In the genomic region with DNA sequence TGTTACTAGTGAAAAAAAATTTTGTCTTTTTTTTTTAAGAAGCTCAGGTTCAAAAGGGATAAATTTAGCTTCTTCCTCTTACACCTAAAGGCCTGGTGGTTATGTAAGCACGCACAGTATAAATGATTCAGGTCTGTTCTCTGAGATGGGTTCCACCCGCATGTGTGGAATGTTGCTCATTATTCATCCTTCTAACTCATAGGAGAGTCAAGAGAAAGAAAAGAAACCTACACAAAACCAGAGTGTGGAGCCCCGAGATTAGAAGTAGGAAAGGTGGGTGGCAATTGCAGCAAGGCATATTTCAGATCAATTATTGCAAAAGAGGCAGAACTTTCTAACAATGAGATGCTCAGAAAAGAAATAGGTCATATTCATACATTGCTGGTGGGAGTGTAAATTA, we compare ENCODE assay signal across 32 cellular contexts. TPM values are rescaled to one million over a fixed set of nuclear protein-coding genes. Genes with fewer than 3 reads are reported as not detected.
"Had no signal": no experiment of that assay in that cellular context is flagged by ENCODE, and none has a peak within 500 bp of the region (broad histone marks: within the 10 kb centered on the region; RNA-seq: fewer than 3 reads in every experiment).

No MANE protein-coding gene starts in this region.

- H3K4me3 ChIP-seq: heart left ventricle, left lung, lower lobe of right lung, right lobe of liver, thoracic aorta, upper lobe of left lung had no signal

- H3K9me3 Mint-ChIP-seq: activated naive CD4-positive, alpha-beta T cell treated with anti-CD3 and anti-CD28 coated beads, Interleukin-2, amount 50 U/mL, for 72 hours; activated T-cell treated with anti-CD3 and anti-CD28 coated beads, Interleukin-2, amount 50 U/mL, for 72 hours; central memory CD8-positive, alpha-beta T cell; nephron; stimulated activated naive CD8-positive, alpha-beta T cell treated with anti-CD3 and anti-CD28 coated beads, Interleukin-15, Interleukin-2, amounts not matched to agents 100 ng/mL and 50 ng/mL, for 24 hours had no signal

- H3K4me3 Mint-ChIP-seq: activated CD4-positive, alpha-beta T cell treated with anti-CD3 and anti-CD28 coated beads for 36 hours; activated CD8-positive, alpha-beta memory T cell treated with anti-CD3 and anti-CD28 coated beads, Interleukin-2, amount 10 ng/mL, durations not matched to agents 7 days and 5 days; activated CD8-positive, alpha-beta T cell treated with anti-CD3 and anti-CD28 coated beads, Interleukin-2, amount 10 ng/mL, durations not matched to agents 7 days and 5 days; activated T-cell treated with anti-CD3 and anti-CD28 coated beads, Interleukin-2, amount 50 U/mL, for 72 hours; central memory CD8-positive, alpha-beta T cell; nephron; stimulated activated naive CD8-positive, alpha-beta T cell treated with anti-CD3 and anti-CD28 coated beads, Interleukin-15, Interleukin-2, amounts not matched to agents 100 ng/mL and 50 ng/mL, for 24 hours had no signal

- DNase-seq: activated CD4-positive, alpha-beta T cell treated with anti-CD3 and anti-CD28 coated beads for 36 hours; activated CD4-positive, CD25-positive, alpha-beta regulatory T cell; activated CD8-positive, alpha-beta memory T cell treated with anti-CD3 and anti-CD28 coated beads, Interleukin-2, amount 10 ng/mL, durations not matched to agents 7 days and 5 days; activated CD8-positive, alpha-beta T cell treated with anti-CD3 and anti-CD28 coated beads, Interleukin-2, amount 10 ng/mL, durations not matched to agents 7 days and 5 days; activated naive CD4-positive, alpha-beta T cell; activated T-cell treated with anti-CD3 and anti-CD28 coated beads, Interleukin-2, amount 50 U/mL, for 72 hours; aorta; brain microvascular endothelial cell; dermis blood vessel endothelial cell; effector CD4-positive, alpha-beta T cell; erythroblast; heart left ventricle; left lung; lower lobe of right lung; mesendoderm; posterior cingulate gyrus; right lobe of liver; stimulated activated CD4-positive, alpha-beta T cell treated with anti-CD3 and anti-CD28 coated beads, Interleukin-4, amount 100 ng/mL, for 1 hour; upper lobe of left lung had no signal

- H3K27me3 ChIP-seq: brain microvascular endothelial cell, heart left ventricle, left lung, right lobe of liver, upper lobe of left lung had no signal

- H3K9me3 ChIP-seq: heart left ventricle, left lung, lower lobe of right lung, right lobe of liver, thoracic aorta, upper lobe of left lung had no signal

- H3K36me3 ChIP-seq: brain microvascular endothelial cell, heart left ventricle, left lung, lower lobe of right lung, right lobe of liver, thoracic aorta, upper lobe of left lung had no signal

- H3K4me1 Mint-ChIP-seq: activated CD4-positive, alpha-beta T cell treated with anti-CD3 and anti-CD28 coated beads for 36 hours; activated CD8-positive, alpha-beta memory T cell treated with anti-CD3 and anti-CD28 coated beads, Interleukin-2, amount 10 ng/mL, durations not matched to agents 7 days and 5 days; central memory CD8-positive, alpha-beta T cell had no signal

- H3K36me3 Mint-ChIP-seq: activated naive CD4-positive, alpha-beta T cell treated with anti-CD3 and anti-CD28 coated beads, Interleukin-2, amount 50 U/mL, for 72 hours had no signal

- H3K27ac ChIP-seq: brain microvascular endothelial cell, heart left ventricle, left lung, lower lobe of right lung, right lobe of liver, thoracic aorta, upper lobe of left lung had no signal

- H3K27me3 Mint-ChIP-seq: activated CD4-positive, alpha-beta T cell treated with anti-CD3 and anti-CD28 coated beads for 36 hours; activated CD8-positive, alpha-beta memory T cell treated with anti-CD3 and anti-CD28 coated beads, Interleukin-2, amount 10 ng/mL, durations not matched to agents 7 days and 5 days; central memory CD8-positive, alpha-beta T cell; stimulated activated naive CD8-positive, alpha-beta T cell treated with anti-CD3 and anti-CD28 coated beads, Interleukin-15, Interleukin-2, amounts not matched to agents 100 ng/mL and 50 ng/mL, for 24 hours had no signal

- H3K27ac Mint-ChIP-seq: activated CD4-positive, alpha-beta T cell treated with anti-CD3 and anti-CD28 coated beads for 36 hours; activated CD8-positive, alpha-beta memory T cell treated with anti-CD3 and anti-CD28 coated beads, Interleukin-2, amount 10 ng/mL, durations not matched to agents 7 days and 5 days; activated CD8-positive, alpha-beta T cell treated with anti-CD3 and anti-CD28 coated beads, Interleukin-2, amount 10 ng/mL, durations not matched to agents 7 days and 5 days; activated naive CD4-positive, alpha-beta T cell treated with anti-CD3 and anti-CD28 coated beads, Interleukin-2, amount 50 U/mL, for 72 hours; activated T-cell treated with anti-CD3 and anti-CD28 coated beads, Interleukin-2, amount 50 U/mL, for 72 hours; nephron; stimulated activated naive CD8-positive, alpha-beta T cell treated with anti-CD3 and anti-CD28 coated beads, Interleukin-15, Interleukin-2, amounts not matched to agents 100 ng/mL and 50 ng/mL, for 24 hours had no signal

- H3K4me1 ChIP-seq: heart left ventricle, left lung, lower lobe of right lung, right lobe of liver, upper lobe of left lung had no signal

- FAIRE-seq: endometrium had no signal

RNA-seq across cellular contexts. Expression of a gene that starts 13.5 kb away (rescaled TPM):
- total RNA-seq: dermis blood vessel endothelial cell, fibroblast of lung, fibroblast of villous mesenchyme, lower lobe of right lung, mononuclear cell, myocyte, osteoblast, right lobe of liver, skeletal muscle tissue, subcutaneous adipose tissue, thoracic aorta had no signal
- polyA plus RNA-seq: fibroblast of lung, heart left ventricle had no signal
